ENCODE assay signal across 27 cellular contexts in the genomic region with DNA sequence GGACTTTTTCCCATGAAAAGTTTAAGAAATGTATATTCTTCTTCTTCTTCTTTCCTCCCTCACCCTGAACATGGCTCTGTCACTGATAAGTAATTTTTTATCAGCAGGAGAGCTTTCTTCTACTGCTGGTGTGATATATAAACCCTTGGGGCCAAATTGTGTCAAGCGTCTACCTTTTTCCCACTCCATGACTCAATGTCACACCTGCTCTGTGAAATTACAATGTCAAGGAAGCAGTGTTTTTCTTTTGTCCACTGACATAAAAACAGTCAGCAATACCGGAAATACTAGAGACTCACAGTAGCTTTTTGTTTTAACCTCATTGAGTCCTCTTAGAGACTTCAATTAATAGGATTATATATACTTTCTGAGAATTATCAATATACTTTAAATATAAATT.
DNase-seq lines count a peak whose midpoint lies in the region; ATAC-seq and TF ChIP-seq lines count a peak whose summit lies in the region.
"Had no signal": no experiment of that assay in that cellular context is flagged by ENCODE, and none has a peak within 500 bp of the region (broad histone marks: within the 10 kb centered on the region; RNA-seq: fewer than 3 reads in every experiment).

No MANE protein-coding gene starts in this region.

- H3K27me3 ChIP-seq in SJCRH30 (no peaks in the 10 kb centered on the region), sigmoid colon (no peaks in the 10 kb centered on the region)
- H3K27me3 ChIP-seq: MG63, SJSA1 had no signal

- H3K4me3 ChIP-seq in SJCRH30: no peak overlapping the region
- H3K4me3 ChIP-seq in sigmoid colon: no peak overlapping the region
- H3K4me3 ChIP-seq: GM23338, MG63, PC-9, SJSA1 had no signal

- WGBS in sigmoid colon, 2 donors: 79 to 90% methylated on average over 2 of the region's 2 CpGs

- intact Hi-C loops in sigmoid colon (cut with DNase I): no loop called here

- H3K36me3 ChIP-seq in SJCRH30 (no peaks in the 10 kb centered on the region), sigmoid colon (no peaks in the 10 kb centered on the region)
- H3K36me3 ChIP-seq: MG63, SJSA1 had no signal

- H3K9me3 ChIP-seq in SJCRH30 (replicated peaks): no peaks in the 10 kb centered on the region
- no peaks in the 10 kb centered on the region for H3K9me3 ChIP-seq in sigmoid colon
- H3K9me3 ChIP-seq: MG63, SJSA1 had no signal

- peaks cover 10% of the 10 kb centered on the region for H3K4me1 ChIP-seq in SJCRH30
- H3K4me1 ChIP-seq in sigmoid colon: no peaks in the 10 kb centered on the region
- H3K4me1 ChIP-seq: SJSA1 had no signal

- TF ChIP-seq CTCF in sigmoid colon (IDR thresholded peaks at IDR 0.05): no peak

- TF ChIP-seq EP300 in sigmoid colon (IDR thresholded peaks at IDR 0.05): no peak

- no peak for ATAC-seq in GM21528 (IDR thresholded peaks at IDR 0.05; ENCODE audit: low FRiP score, unreplicated experiment)
- ATAC-seq: GM23338, Right ventricle myocardium inferior, T-cell had no signal

- DNase-seq in DMS153 (lab: John Stamatoyannopoulos, UW): peak; percentile 68
- DNase-seq in DMS153 treated with DMSO at 0.1 percent for 48 hours (lab: John Stamatoyannopoulos, UW; ENCODE audit: unreplicated experiment): no peak
- DNase-seq in NCI-H146 treated with DMSO at 0.1 percent for 48 hours (lab: John Stamatoyannopoulos, UW; ENCODE audit: unreplicated experiment): peak; percentile 71
- peak; percentile 7 to 58 for DNase-seq in SJCRH30
- DNase-seq in NCI-H524 (lab: John Stamatoyannopoulos, UW): no peak
- DNase-seq in sigmoid colon: no peak
- DNase-seq: Calu3; CD8-positive, alpha-beta memory T cell; H9; HFFc6; IMR-90; KG1; MG63; NCI-H1105 treated with DMSO at 0.1 percent for 48 hours; NCI-H1930; NCI-H2171; NCI-H226; NCI-H510A; NCI-H82; NK-92 treated with Interleukin-12 subunit alpha and Interleukin-12 subunit beta, amount 100 ng/mL, for 24 hours; PC-9; T-cell had no signal

- no peak for TF ChIP-seq POLR2A in sigmoid colon (IDR thresholded peaks at IDR 0.05)

- H3K27ac ChIP-seq in SJCRH30 (peak overlapping the region; percentile 56), sigmoid colon (no peak overlapping the region)
- H3K27ac ChIP-seq: 22Rv1, PC-9, SJSA1 had no signal

Comparison
In these comparisons a context has a peak if more than half of its experiments do, and no peak if none do; other contexts are left out.
1. DNase-seq: peak in DMS153 (single experiment), NCI-H146 treated with DMSO at 0.1 percent for 48 hours (single experiment) and SJCRH30 (2 of 2); none in DMS153 treated with DMSO at 0.1 percent for 48 hours (single experiment), NCI-H524 (0 of 2) and sigmoid colon (single experiment).